In genomic region chr2:98923244-98923940, GRCh38 we compare ENCODE assay signal across 22 cellular contexts. TPM values are rescaled to one million over a fixed set of nuclear protein-coding genes. Genes with fewer than 3 reads are reported as not detected.
DNase-seq lines count a peak whose midpoint lies in the region; ATAC-seq, FAIRE-seq and TF ChIP-seq lines count a peak whose summit lies in the region.
"Had no signal": no experiment of that assay in that cellular context is flagged by ENCODE, and none has a peak within 500 bp of the region (broad histone marks: within the 10 kb centered on the region; RNA-seq: fewer than 3 reads in every experiment).

No MANE protein-coding gene starts in this region.

- H3K27ac ChIP-seq in A549: no peak overlapping the region
- H3K27ac ChIP-seq: upper lobe of left lung had no signal

- TF ChIP-seq POLR2A in A549 (IDR thresholded peaks at IDR 0.05; ENCODE audit: low read length): no peak

- peak; percentile 16; the same call in 1 of the 3 replicates for TF ChIP-seq CTCF in A549 (IDR thresholded peaks at IDR 0.05)
- peak; percentile 19; the same call in 1 of the 3 replicates for TF ChIP-seq CTCF in GM12872 (IDR thresholded peaks at IDR 0.05; ENCODE audit: insufficient read depth, low read depth, low read length)
- TF ChIP-seq CTCF in choroid plexus epithelial cell (conservative IDR thresholded peaks at IDR 0.05; ENCODE audit: low read depth, low read length): peak; percentile 26

- POLR2A ChIA-PET in A549 (lab: Yijun Ruan, JAX): no interaction called here

- H3K4me1 Mint-ChIP-seq in activated naive CD8-positive, alpha-beta T cell treated with anti-CD3 and anti-CD28 coated beads, Interleukin-2, amount 50 U/mL, for 24 hours: no peaks in the 10 kb centered on the region

- H3K4me2 ChIP-seq in A549: no peak overlapping the region
- H3K4me2 ChIP-seq: smooth muscle cell had no signal

- ATAC-seq in A549 (no peak), HG03025 (IDR thresholded peaks at IDR 0.05; ENCODE audit: low FRiP score, unreplicated experiment) (no peak)
- no peak for ATAC-seq in activated naive CD8-positive, alpha-beta T cell treated with anti-CD3 and anti-CD28 coated beads, Interleukin-2, amount 50 U/mL, for 24 hours

- CTCF ChIA-PET in A549 (lab: Yijun Ruan, JAX): interaction anchor here (0.9 kb wide), 1 partner anchor 8 kb away, joined by 3 read pairs; no protein-coding TSS in a partner anchor

- no peak for FAIRE-seq in A549 (lab: Jason Lieb, UNC)
- FAIRE-seq: endothelial cell of umbilical vein, islet of Langerhans had no signal

- no peak for TF ChIP-seq EP300 in A549 (IDR thresholded peaks at IDR 0.05)

- no peak for DNase-seq in A549 (ENCODE audit: low read depth in 1 of 2, low spot score in 1 of 2)
- peak; percentile 34 for DNase-seq in NAMALWA (ENCODE audit: low spot score)
- DNase-seq in choroid plexus epithelial cell (ENCODE audit: low read depth): no peak
- no peak for DNase-seq in activated naive CD8-positive, alpha-beta T cell treated with anti-CD3 and anti-CD28 coated beads, Interleukin-2, amount 50 U/mL, for 24 hours
- no peak for DNase-seq in activated CD4-positive, CD25-positive, alpha-beta regulatory T cell treated with anti-CD3 and anti-CD28 coated beads, Interleukin-2, amount 50 U/mL, for 72 hours
- DNase-seq in SKM-1 treated with dmso at 0.1 percent for 144 hours (lab: John Stamatoyannopoulos, UW; ENCODE audit: unreplicated experiment): no peak
- DNase-seq: activated CD8-positive, alpha-beta memory T cell treated with anti-CD3 and anti-CD28 coated beads for 24 hours; amniotic stem cell; midbrain; MV-4-11; NCI-H2081 treated with DMSO at 0.1 percent for 48 hours; nucleus accumbens; Right ventricle myocardium superior; stimulated activated naive CD4-positive, alpha-beta T cell treated with Interleukin-2 at 50 U/mL for 16 hours; T1000 had no signal

- H3K4me3 Mint-ChIP-seq in activated naive CD8-positive, alpha-beta T cell treated with anti-CD3 and anti-CD28 coated beads, Interleukin-2, amount 50 U/mL, for 24 hours: no peak overlapping the region

- no peak overlapping the region for H3K4me3 ChIP-seq in A549
- no peak overlapping the region for H3K4me3 ChIP-seq in choroid plexus epithelial cell (ENCODE audit: low read depth, low read length)
- H3K4me3 ChIP-seq: smooth muscle cell, upper lobe of left lung had no signal

- 0 out of 3 replicates have a peak, but pooled peaks cover 4% of the 10 kb centered on the region for H3K4me1 ChIP-seq in A549
- H3K4me1 ChIP-seq: upper lobe of left lung had no signal

- peaks cover 12% of the 10 kb centered on the region for H3K27me3 Mint-ChIP-seq in activated naive CD8-positive, alpha-beta T cell treated with anti-CD3 and anti-CD28 coated beads, Interleukin-2, amount 50 U/mL, for 24 hours

- 76% methylated on average over 1 of the region's 1 CpG for WGBS in A549 (ENCODE audit: missing lambda C conversion rate)

- no peaks in the 10 kb centered on the region for H3K9me3 Mint-ChIP-seq in activated naive CD8-positive, alpha-beta T cell treated with anti-CD3 and anti-CD28 coated beads, Interleukin-2, amount 50 U/mL, for 24 hours

- H3K27ac Mint-ChIP-seq in activated naive CD8-positive, alpha-beta T cell treated with anti-CD3 and anti-CD28 coated beads, Interleukin-2, amount 50 U/mL, for 24 hours: no peak overlapping the region
- H3K27ac Mint-ChIP-seq: activated T-helper 2 cell treated with anti-CD3 and anti-CD28 coated beads, Interferon-gamma antibody, Interleukin-2, Interleukin-4, amounts not matched to agents 10 μg/mL and 5 μg/mL and 100 μg/mL, durations not matched to agents 14 hours and 24 hours and 36 hours had no signal

- no peaks in the 10 kb centered on the region for H3K36me3 Mint-ChIP-seq in activated naive CD8-positive, alpha-beta T cell treated with anti-CD3 and anti-CD28 coated beads, Interleukin-2, amount 50 U/mL, for 24 hours (ENCODE audit: low read depth)

- peaks cover 2% of the 10 kb centered on the region; the same call in 1 of the 3 replicates for H3K9me3 ChIP-seq in A549
- H3K9me3 ChIP-seq: upper lobe of left lung had no signal

- peak in 1 of 2 experiments; percentile 38; a peak in 2 of 5 replicates for TF ChIP-seq RAD21 in A549 (conservative IDR thresholded peaks at IDR 0.05 in 1 of 2, IDR thresholded peaks at IDR 0.05 in 1 of 2)

TF ChIP-seq in A549, 52 proteins besides CTCF, POLR2A, EP300 and RAD21:
- TF ChIP-seq HOXA7 (CRISPR knock-in tag; IDR thresholded peaks at IDR 0.05) (no peak), MAFK (IDR thresholded peaks at IDR 0.05; ENCODE audit: partially characterized antibody) (peak; percentile 77)

RNA-seq across cellular contexts. Expression of gene CRACDL, which starts 12.6 kb away (rescaled TPM):
- polyA plus RNA-seq in A549 (2011; rRNA removed) (0.11 and 0.21 TPM in 2 replicates), A549 (2017; fragmentation: RNase III; extraction: RNeasy Plus Mini Kit Qiagen cat#74134 plus additional on column Dnase treatment) (0.36 to 0.51 TPM (median 0.45 TPM) in 3 replicates)
- 0.24 and 0.25 TPM in 2 replicates for polyA plus RNA-seq in A549 (2012; cell fraction: cytosol; rRNA removed)
- polyA plus RNA-seq in A549 (2012; cell fraction: nucleus; rRNA removed): 0.20 and 0.34 TPM in 2 replicates
- 0.66 and 0.78 TPM in 2 replicates for polyA minus RNA-seq in A549 (2011; rRNA and poly(A)+ RNA removed)
